Comparison of ENCODE assay signal across 1 cellular context in genomic region chr21:46080171-46081021, GRCh38.
TF ChIP-seq lines count a peak whose summit lies in the region.

No MANE protein-coding gene starts in this region.

TF ChIP-seq in IMR-90, 13 proteins besides CTCF, POLR2A, EP300 and RAD21 (continued from another document):
- no peak for TF ChIP-seq ELK1 (IDR thresholded peaks at IDR 0.05; ENCODE audit: borderline replicate concordance, low read depth, low read length)
- no peak for TF ChIP-seq MAFK (IDR thresholded peaks at IDR 0.05; ENCODE audit: low read depth, low read length)
- TF ChIP-seq SMC3 (IDR thresholded peaks at IDR 0.05; ENCODE audit: low read depth, low read length): no peak
- TF ChIP-seq NFE2L2 (IDR thresholded peaks at IDR 0.05; ENCODE audit: low read depth, low read length): no peak
